Comparison of ENCODE assay signal across 1 cellular context in the genomic region with DNA sequence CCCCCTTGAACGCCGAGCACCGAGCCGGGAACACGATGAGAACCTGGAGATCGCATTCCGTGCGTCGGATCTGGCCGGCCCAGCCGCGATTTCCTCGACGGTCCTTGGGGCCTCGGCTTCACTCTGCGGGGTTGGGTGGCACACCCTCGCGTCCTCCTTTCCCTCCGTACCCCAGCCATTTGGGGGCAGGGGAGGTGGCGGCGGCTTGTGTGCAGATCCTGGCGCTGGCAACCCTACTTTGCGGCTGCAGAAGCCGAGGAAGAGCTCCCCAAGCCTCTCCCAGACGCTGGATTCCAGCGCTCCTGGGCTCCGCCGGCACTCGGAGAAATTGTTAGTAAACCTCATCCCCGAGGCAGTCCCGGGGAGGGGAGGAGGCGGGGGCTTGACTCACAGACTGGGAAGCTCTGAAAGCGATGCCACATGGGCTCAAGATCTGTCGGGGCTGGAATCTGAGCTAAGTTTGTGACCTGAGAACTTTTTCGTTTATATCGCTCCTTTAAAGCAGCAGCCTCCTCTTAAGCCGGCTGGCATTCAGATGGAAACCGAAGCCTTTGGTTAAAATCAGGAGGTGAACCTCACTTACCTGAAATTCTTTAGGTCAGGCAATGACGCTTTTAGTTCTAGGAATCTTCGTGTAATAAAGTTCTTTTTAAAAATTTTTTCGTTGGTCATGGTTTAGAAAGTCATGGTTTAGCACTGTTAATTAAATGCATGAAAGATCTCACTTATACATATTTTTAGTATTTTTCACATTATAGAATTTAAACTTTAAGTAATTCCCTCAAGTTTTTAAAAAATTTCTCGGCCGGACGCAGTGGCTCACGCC.
TF ChIP-seq lines count a peak whose summit lies in the region.

No MANE protein-coding gene starts in this region.

TF ChIP-seq in HepG2, 621 proteins besides CTCF, POLR2A, EP300 and RAD21 (continued from another document and continues in another):
- TF ChIP-seq KDM3A (CRISPR knock-in tag; IDR thresholded peaks at IDR 0.05; ENCODE audit: low read depth): no peak
- TF ChIP-seq, protein P1, sequence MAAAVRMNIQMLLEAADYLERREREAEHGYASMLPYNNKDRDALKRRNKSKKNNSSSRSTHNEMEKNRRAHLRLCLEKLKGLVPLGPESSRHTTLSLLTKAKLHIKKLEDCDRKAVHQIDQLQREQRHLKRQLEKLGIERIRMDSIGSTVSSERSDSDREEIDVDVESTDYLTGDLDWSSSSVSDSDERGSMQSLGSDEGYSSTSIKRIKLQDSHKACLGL (CRISPR knock-in tag; IDR thresholded peaks at IDR 0.05): no peak
- TF ChIP-seq, protein P2, sequence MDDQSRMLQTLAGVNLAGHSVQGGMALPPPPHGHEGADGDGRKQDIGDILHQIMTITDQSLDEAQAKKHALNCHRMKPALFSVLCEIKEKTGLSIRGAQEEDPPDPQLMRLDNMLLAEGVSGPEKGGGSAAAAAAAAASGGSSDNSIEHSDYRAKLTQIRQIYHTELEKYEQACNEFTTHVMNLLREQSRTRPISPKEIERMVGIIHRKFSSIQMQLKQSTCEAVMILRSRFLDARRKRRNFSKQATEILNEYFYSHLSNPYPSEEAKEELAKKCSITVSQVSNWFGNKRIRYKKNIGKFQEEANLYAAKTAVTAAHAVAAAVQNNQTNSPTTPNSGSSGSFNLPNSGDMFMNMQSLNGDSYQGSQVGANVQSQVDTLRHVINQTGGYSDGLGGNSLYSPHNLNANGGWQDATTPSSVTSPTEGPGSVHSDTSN (CRISPR knock-in tag; IDR thresholded peaks at IDR 0.05; ENCODE audit: borderline replicate concordance): no peak
- TF ChIP-seq RARA (CRISPR knock-in tag; IDR thresholded peaks at IDR 0.05): no peak
- TF ChIP-seq ZNF496 (CRISPR knock-in tag; IDR thresholded peaks at IDR 0.05; ENCODE audit: insufficient replicate concordance): no peak
- no peak for TF ChIP-seq ZNF619 (CRISPR knock-in tag; IDR thresholded peaks at IDR 0.05)
- TF ChIP-seq ZNF720 (CRISPR knock-in tag; IDR thresholded peaks at IDR 0.05): no peak
- TF ChIP-seq EED (CRISPR knock-in tag; IDR thresholded peaks at IDR 0.05): peak; percentile 76; the same call in 1 of the 2 replicates
- TF ChIP-seq, protein P3, sequence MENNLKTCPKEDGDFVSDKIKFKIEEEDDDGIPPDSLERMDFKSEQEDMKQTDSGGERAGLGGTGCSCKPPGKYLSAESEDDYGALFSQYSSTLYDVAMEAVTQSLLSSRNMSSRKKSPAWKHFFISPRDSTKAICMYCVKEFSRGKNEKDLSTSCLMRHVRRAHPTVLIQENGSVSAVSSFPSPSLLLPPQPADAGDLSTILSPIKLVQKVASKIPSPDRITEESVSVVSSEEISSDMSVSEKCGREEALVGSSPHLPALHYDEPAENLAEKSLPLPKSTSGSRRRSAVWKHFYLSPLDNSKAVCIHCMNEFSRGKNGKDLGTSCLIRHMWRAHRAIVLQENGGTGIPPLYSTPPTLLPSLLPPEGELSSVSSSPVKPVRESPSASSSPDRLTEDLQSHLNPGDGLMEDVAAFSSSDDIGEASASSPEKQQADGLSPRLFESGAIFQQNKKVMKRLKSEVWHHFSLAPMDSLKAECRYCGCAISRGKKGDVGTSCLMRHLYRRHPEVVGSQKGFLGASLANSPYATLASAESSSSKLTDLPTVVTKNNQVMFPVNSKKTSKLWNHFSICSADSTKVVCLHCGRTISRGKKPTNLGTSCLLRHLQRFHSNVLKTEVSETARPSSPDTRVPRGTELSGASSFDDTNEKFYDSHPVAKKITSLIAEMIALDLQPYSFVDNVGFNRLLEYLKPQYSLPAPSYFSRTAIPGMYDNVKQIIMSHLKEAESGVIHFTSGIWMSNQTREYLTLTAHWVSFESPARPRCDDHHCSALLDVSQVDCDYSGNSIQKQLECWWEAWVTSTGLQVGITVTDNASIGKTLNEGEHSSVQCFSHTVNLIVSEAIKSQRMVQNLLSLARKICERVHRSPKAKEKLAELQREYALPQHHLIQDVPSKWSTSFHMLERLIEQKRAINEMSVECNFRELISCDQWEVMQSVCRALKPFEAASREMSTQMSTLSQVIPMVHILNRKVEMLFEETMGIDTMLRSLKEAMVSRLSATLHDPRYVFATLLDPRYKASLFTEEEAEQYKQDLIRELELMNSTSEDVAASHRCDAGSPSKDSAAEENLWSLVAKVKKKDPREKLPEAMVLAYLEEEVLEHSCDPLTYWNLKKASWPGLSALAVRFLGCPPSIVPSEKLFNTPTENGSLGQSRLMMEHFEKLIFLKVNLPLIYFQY (CRISPR knock-in tag; IDR thresholded peaks at IDR 0.05; ENCODE audit: borderline replicate concordance): no peak
- TF ChIP-seq, protein P4, sequence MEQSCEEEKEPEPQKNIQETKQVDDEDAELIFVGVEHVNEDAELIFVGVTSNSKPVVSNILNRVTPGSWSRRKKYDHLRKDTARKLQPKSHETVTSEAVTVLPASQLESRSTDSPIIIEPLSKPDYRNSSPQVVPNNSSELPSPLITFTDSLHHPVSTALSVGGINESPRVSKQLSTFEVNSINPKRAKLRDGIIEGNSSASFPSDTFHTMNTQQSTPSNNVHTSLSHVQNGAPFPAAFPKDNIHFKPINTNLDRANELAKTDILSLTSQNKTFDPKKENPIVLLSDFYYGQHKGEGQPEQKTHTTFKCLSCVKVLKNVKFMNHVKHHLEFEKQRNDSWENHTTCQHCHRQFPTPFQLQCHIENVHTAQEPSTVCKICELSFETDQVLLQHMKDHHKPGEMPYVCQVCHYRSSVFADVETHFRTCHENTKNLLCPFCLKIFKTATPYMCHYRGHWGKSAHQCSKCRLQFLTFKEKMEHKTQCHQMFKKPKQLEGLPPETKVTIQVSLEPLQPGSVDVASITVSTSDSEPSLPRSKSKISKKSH (CRISPR knock-in tag; IDR thresholded peaks at IDR 0.05; ENCODE audit: borderline replicate concordance): 0 out of 2 replicates have a peak, but pooled peaks have one; percentile 34
- TF ChIP-seq, protein P5, sequence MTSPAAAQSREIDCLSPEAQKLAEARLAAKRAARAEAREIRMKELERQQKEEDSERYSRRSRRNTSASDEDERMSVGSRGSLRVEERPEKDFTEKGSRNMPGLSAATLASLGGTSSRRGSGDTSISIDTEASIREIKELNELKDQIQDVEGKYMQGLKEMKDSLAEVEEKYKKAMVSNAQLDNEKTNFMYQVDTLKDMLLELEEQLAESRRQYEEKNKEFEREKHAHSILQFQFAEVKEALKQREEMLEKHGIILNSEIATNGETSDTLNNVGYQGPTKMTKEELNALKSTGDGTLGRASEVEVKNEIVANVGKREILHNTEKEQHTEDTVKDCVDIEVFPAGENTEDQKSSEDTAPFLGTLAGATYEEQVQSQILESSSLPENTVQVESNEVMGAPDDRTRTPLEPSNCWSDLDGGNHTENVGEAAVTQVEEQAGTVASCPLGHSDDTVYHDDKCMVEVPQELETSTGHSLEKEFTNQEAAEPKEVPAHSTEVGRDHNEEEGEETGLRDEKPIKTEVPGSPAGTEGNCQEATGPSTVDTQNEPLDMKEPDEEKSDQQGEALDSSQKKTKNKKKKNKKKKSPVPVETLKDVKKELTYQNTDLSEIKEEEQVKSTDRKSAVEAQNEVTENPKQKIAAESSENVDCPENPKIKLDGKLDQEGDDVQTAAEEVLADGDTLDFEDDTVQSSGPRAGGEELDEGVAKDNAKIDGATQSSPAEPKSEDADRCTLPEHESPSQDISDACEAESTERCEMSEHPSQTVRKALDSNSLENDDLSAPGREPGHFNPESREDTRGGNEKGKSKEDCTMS (CRISPR knock-in tag; conservative IDR thresholded peaks at IDR 0.05): no peak
- no peak for TF ChIP-seq MEIS2 (CRISPR knock-in tag; IDR thresholded peaks at IDR 0.05)
- no peak for TF ChIP-seq ZNF230 (CRISPR knock-in tag; IDR thresholded peaks at IDR 0.05)
- 0 out of 2 replicates have a peak, but pooled peaks have one; percentile 64 for TF ChIP-seq ZNF766 (CRISPR knock-in tag; IDR thresholded peaks at IDR 0.05; ENCODE audit: borderline replicate concordance)
- peak; percentile 5 for TF ChIP-seq HNRNPLL (IDR thresholded peaks at IDR 0.05; ENCODE audit: low read depth, low read length, poor library complexity, severe bottlenecking)
- TF ChIP-seq DMTF1 (CRISPR knock-in tag; IDR thresholded peaks at IDR 0.05): no peak
- TF ChIP-seq ZKSCAN8 (CRISPR knock-in tag; IDR thresholded peaks at IDR 0.05; ENCODE audit: borderline replicate concordance): no peak
- TF ChIP-seq, protein P6, sequence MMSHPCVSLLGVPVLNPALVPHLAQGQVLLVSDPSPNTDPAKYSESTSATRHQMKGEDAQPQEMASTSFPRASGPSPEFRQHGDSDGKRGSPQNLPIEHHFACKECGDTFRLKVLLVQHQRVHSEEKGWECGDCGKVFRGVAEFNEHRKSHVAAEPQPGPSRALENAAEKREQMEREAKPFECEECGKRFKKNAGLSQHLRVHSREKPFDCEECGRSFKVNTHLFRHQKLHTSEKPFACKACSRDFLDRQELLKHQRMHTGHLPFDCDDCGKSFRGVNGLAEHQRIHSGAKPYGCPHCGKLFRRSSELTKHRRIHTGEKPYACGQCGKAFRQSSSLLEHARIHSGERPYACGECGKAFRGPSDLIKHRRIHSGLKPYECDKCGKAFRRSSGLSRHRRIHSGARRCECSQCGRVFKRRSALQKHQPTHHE (CRISPR knock-in tag; IDR thresholded peaks at IDR 0.05; ENCODE audit: borderline replicate concordance): 0 out of 2 replicates have a peak, but pooled peaks have one; percentile 36
- peak; percentile 45; the same call in 1 of the 2 replicates for TF ChIP-seq HOXA3 (CRISPR knock-in tag; IDR thresholded peaks at IDR 0.05)
- no peak for TF ChIP-seq ZNF562 (CRISPR knock-in tag; IDR thresholded peaks at IDR 0.05; ENCODE audit: borderline replicate concordance)
- peak; percentile 48 for TF ChIP-seq ZNF687 (CRISPR knock-in tag; IDR thresholded peaks at IDR 0.05)
- 0 out of 2 replicates have a peak, but pooled peaks have one; percentile 27 for TF ChIP-seq PITX1 (CRISPR knock-in tag; IDR thresholded peaks at IDR 0.05)
- no peak for TF ChIP-seq ESRRA (CRISPR knock-in tag; IDR thresholded peaks at IDR 0.05; ENCODE audit: low read depth)
- no peak for TF ChIP-seq ZNF644 (CRISPR knock-in tag; IDR thresholded peaks at IDR 0.05; ENCODE audit: low read depth)
- TF ChIP-seq TSC22D2 (CRISPR knock-in tag; IDR thresholded peaks at IDR 0.05; ENCODE audit: borderline replicate concordance): no peak; the same call in 1 of the 2 replicates
- TF ChIP-seq SMARCC2 (IDR thresholded peaks at IDR 0.05): no peak
- TF ChIP-seq, protein P7, sequence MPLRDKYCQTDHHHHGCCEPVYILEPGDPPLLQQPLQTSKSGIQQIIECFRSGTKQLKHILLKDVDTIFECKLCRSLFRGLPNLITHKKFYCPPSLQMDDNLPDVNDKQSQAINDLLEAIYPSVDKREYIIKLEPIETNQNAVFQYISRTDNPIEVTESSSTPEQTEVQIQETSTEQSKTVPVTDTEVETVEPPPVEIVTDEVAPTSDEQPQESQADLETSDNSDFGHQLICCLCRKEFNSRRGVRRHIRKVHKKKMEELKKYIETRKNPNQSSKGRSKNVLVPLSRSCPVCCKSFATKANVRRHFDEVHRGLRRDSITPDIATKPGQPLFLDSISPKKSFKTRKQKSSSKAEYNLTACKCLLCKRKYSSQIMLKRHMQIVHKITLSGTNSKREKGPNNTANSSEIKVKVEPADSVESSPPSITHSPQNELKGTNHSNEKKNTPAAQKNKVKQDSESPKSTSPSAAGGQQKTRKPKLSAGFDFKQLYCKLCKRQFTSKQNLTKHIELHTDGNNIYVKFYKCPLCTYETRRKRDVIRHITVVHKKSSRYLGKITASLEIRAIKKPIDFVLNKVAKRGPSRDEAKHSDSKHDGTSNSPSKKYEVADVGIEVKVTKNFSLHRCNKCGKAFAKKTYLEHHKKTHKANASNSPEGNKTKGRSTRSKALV (CRISPR knock-in tag; IDR thresholded peaks at IDR 0.05): peak; percentile 95
- TF ChIP-seq EZH2 (conservative IDR thresholded peaks at IDR 0.05; ENCODE audit: low read depth, low read length): peak; percentile 96
- TF ChIP-seq SNAPC2 (CRISPR knock-in tag; IDR thresholded peaks at IDR 0.05): no peak
- no peak for TF ChIP-seq ZBTB26 (CRISPR knock-in tag; IDR thresholded peaks at IDR 0.05; ENCODE audit: borderline replicate concordance)
